Comparison of ENCODE assay signal across 9 cellular contexts in genomic region chr19:17871878-17872250, GRCh38. TPM values are rescaled to one million over a fixed set of nuclear protein-coding genes. Genes with fewer than 3 reads are reported as not detected.
DNase-seq lines count a peak whose midpoint lies in the region; ATAC-seq and TF ChIP-seq lines count a peak whose summit lies in the region.
"Had no signal": no experiment of that assay in that cellular context is flagged by ENCODE, and none has a peak within 500 bp of the region (broad histone marks: within the 10 kb centered on the region; RNA-seq: fewer than 3 reads in every experiment).

Gene SLC5A5, plus strand, starts transcription at chr19:17871945. Its CDS starts 375 bp downstream, at chr19:17872320.

- no peak within 1 kb of the TSS for H2BK5ac ChIP-seq in mesenchymal stem cell (ENCODE audit: low read depth, low read length, poor library complexity, severe bottlenecking)

- no peak within 1 kb of the TSS for H3K14ac ChIP-seq in mesenchymal stem cell (ENCODE audit: low read length in 2 of 2)

- H3K4me3 ChIP-seq in DOHH2 (ENCODE audit: low read length) (peak within 1 kb of the TSS; percentile 57), mammary epithelial cell (replicated peaks in 1 of 3; ENCODE audit: insufficient read depth in 1 of 3, low read depth in 2 of 3, low read length in 3 of 3) (no peak within 1 kb of the TSS), mesenchymal stem cell (ENCODE audit: insufficient read depth in 1 of 2, low read depth in 1 of 2, low read length in 2 of 2) (no peak within 1 kb of the TSS)

- 40% methylated on average over 3 of the region's 26 CpGs for WGBS in mammary epithelial cell (ENCODE audit: low coverage, missing lambda C conversion rate)
- 31% methylated on average over 13 of the region's 26 CpGs for WGBS in mesenchymal stem cell

- CTCF ChIA-PET in mammary epithelial cell (lab: Charles Lee; ENCODE audit: low non-redundant PET) = interaction anchor here (0.6 kb wide), 1 partner anchor 244 kb away, joined by 4 read pairs; no protein-coding TSS in a partner anchor

- H3K27ac ChIP-seq in DOHH2 (ENCODE audit: low read depth, low read length) (no peak within 1 kb of the TSS), mammary epithelial cell (ENCODE audit: insufficient read depth, low read depth, low read length) (no peak within 1 kb of the TSS), mesenchymal stem cell (ENCODE audit: low read length, poor library complexity, severe bottlenecking) (no peak within 1 kb of the TSS)

- H3K23ac ChIP-seq in mesenchymal stem cell (ENCODE audit: low read length in 2 of 2) = peak within 1 kb of the TSS in 1 of 2 experiments; percentile 14

- in situ Hi-C loops in mammary epithelial cell (cut with MboI; ENCODE audit: low sequenced_read_pairs in 2 of 2) = no loop called here

- peak; percentile 20 to 31 for ATAC-seq in naive thymus-derived CD8-positive, alpha-beta T cell
- ATAC-seq in GM19463 (IDR thresholded peaks at IDR 0.05; ENCODE audit: unreplicated experiment) = no peak

- H3K27me3 ChIP-seq in DOHH2 (ENCODE audit: control insufficient read depth, low read length) (peaks cover 20% of the 10 kb centered on the region), mammary epithelial cell (ENCODE audit: insufficient read depth, low read length) (peaks cover 9% of the 10 kb centered on the region), mesenchymal stem cell (ENCODE audit: control insufficient read depth in 1 of 2, insufficient read depth in 1 of 2, low read length in 2 of 2) (peaks cover 53 to 72% of the 10 kb centered on the region in 2 experiments)

- H4K20me1 ChIP-seq in DOHH2 (ENCODE audit: control insufficient read depth, insufficient read depth, low read depth, low read length) = no peaks in the 10 kb centered on the region
- H4K20me1 ChIP-seq in mammary epithelial cell (ENCODE audit: insufficient read depth, low read length) = no peaks in the 10 kb centered on the region

- BruUV-seq in mammary epithelial cell (replicated peaks; lab: Mats Ljungman, UMichigan) = no TSS peak

- POLR2A ChIA-PET in naive thymus-derived CD8-positive, alpha-beta T cell (lab: Charles Lee) = interaction anchor here (0.8 to 4.5 kb wide), 5 partner anchors 9 to 66 kb away, joined by 3 to 48 read pairs (median 8); partner anchors contain the start of genes CCDC124 and RPL18A

- H3K4me3 Mint-ChIP-seq in naive thymus-derived CD8-positive, alpha-beta T cell = peak within 1 kb of the TSS; percentile 78 to 88 (median 84)

- H3K79me2 ChIP-seq in DOHH2 (ENCODE audit: control insufficient read depth, low read length) (no peaks in the 10 kb centered on the region), mammary epithelial cell (ENCODE audit: insufficient read depth, low read length) (no peaks in the 10 kb centered on the region)

- H2AFZ ChIP-seq in mammary epithelial cell (ENCODE audit: low read depth, low read length) (no peak within 1 kb of the TSS), mesenchymal stem cell (ENCODE audit: low read depth, low read length) (no peak within 1 kb of the TSS)

- no peaks in the 10 kb centered on the region for H3F3A ChIP-seq in DOHH2 (ENCODE audit: control insufficient read depth, insufficient read depth)

- H4K8ac ChIP-seq in mesenchymal stem cell (ENCODE audit: low read length) = no peak within 1 kb of the TSS

- H3K9me2 ChIP-seq in DOHH2 (replicated peaks; ENCODE audit: control insufficient read depth, low read length) = no peaks in the 10 kb centered on the region

- peak within 1 kb of the TSS in 7 of 10 donors; percentile 40 to 85 (median 60) for H3K27ac Mint-ChIP-seq in naive thymus-derived CD8-positive, alpha-beta T cell

- H3K27me3 Mint-ChIP-seq in naive thymus-derived CD8-positive, alpha-beta T cell = peaks cover 0 to 2% (median 0%) of the 10 kb centered on the region in 5 donors

- no peak within 1 kb of the TSS for H4K91ac ChIP-seq in mesenchymal stem cell (ENCODE audit: low read length)

- no peak within 1 kb of the TSS for H3K18ac ChIP-seq in mesenchymal stem cell (ENCODE audit: low read depth in 1 of 2, low read length in 2 of 2)

- no peaks in the 10 kb centered on the region for H3K9me3 ChIP-seq in DOHH2 (ENCODE audit: control insufficient read depth, insufficient read depth, low read length)
- no peaks in the 10 kb centered on the region for H3K9me3 ChIP-seq in mammary epithelial cell (replicated peaks; ENCODE audit: insufficient read depth, low read length)
- no peaks in the 10 kb centered on the region for H3K9me3 ChIP-seq in mesenchymal stem cell (ENCODE audit: control insufficient read depth, low read length)

- H3K9me3 Mint-ChIP-seq in naive thymus-derived CD8-positive, alpha-beta T cell = no peaks in the 10 kb centered on the region

- H2BK12ac ChIP-seq in mesenchymal stem cell (ENCODE audit: low read length in 2 of 2) = no peak within 1 kb of the TSS

- no peak within 1 kb of the TSS for H2BK15ac ChIP-seq in mesenchymal stem cell (ENCODE audit: low read depth, poor library complexity, severe bottlenecking)

- peaks cover 20% of the 10 kb centered on the region for H3K4me1 ChIP-seq in DOHH2 (ENCODE audit: control insufficient read depth, low read length)
- peaks cover 5% of the 10 kb centered on the region for H3K4me1 ChIP-seq in mammary epithelial cell (ENCODE audit: insufficient read depth, low read length)
- peaks cover 10% of the 10 kb centered on the region for H3K4me1 ChIP-seq in mesenchymal stem cell (ENCODE audit: control insufficient read depth, insufficient read depth, low read depth, low read length)

- no peak within 1 kb of the TSS for H3K4ac ChIP-seq in mesenchymal stem cell (ENCODE audit: low read depth in 1 of 2, low read length in 2 of 2)

- H3K4me2 ChIP-seq in DOHH2 (ENCODE audit: low read length) (peak within 1 kb of the TSS; percentile 66), mammary epithelial cell (ENCODE audit: insufficient read depth, low read depth, low read length) (no peak within 1 kb of the TSS), mesenchymal stem cell (ENCODE audit: low read length, poor library complexity, severe bottlenecking) (no peak within 1 kb of the TSS)

- H2AK5ac ChIP-seq in mesenchymal stem cell (ENCODE audit: low read length, severe bottlenecking) = no peak within 1 kb of the TSS

- no peaks in the 10 kb centered on the region for H3K36me3 ChIP-seq in DOHH2 (ENCODE audit: control insufficient read depth, low read length)
- H3K36me3 ChIP-seq in mammary epithelial cell (ENCODE audit: insufficient read depth, low read length) = no peaks in the 10 kb centered on the region
- no peaks in the 10 kb centered on the region for H3K36me3 ChIP-seq in mesenchymal stem cell (ENCODE audit: control insufficient read depth in 1 of 2, insufficient read depth in 2 of 2, low read depth in 1 of 2, low read length in 2 of 2)

- no peaks in the 10 kb centered on the region for H3K36me3 Mint-ChIP-seq in naive thymus-derived CD8-positive, alpha-beta T cell

- intact Hi-C loops in mammary epithelial cell (cut with micrococcal nuclease) = no loop called here

- peaks cover 2 to 30% (median 17%) of the 10 kb centered on the region in 4 donors for H3K4me1 Mint-ChIP-seq in naive thymus-derived CD8-positive, alpha-beta T cell

- H3K9ac ChIP-seq in mammary epithelial cell (ENCODE audit: insufficient read depth, low read length) (no peak within 1 kb of the TSS), mesenchymal stem cell (ENCODE audit: low read length) (no peak within 1 kb of the TSS)

- dilution Hi-C loops in mammary epithelial cell (cut with HindIII; ENCODE audit: low sequenced_read_pairs) = loop anchor here (5.0 kb wide), 1 partner anchor 45 kb away; no protein-coding TSS in a partner anchor

- no peak within 1 kb of the TSS for H2BK120ac ChIP-seq in mesenchymal stem cell (ENCODE audit: low read depth, low read length)

- peak; percentile 42 for DNase-seq in NAMALWA (ENCODE audit: low spot score)
- peak; percentile 18 for DNase-seq in activated naive CD4-positive, alpha-beta T cell treated with Interleukin-2 at 50 U/mL for 16 hours
- peak in 1 of 10 donors; percentile 27 for DNase-seq in naive thymus-derived CD8-positive, alpha-beta T cell
- DNase-seq in EL = no peak
- DNase-seq in mammary epithelial cell = no peak
- DNase-seq in mesenchymal stem cell = no peak
- DNase-seq: anterior cingulate cortex had no signal

- H3K79me1 ChIP-seq in mesenchymal stem cell (replicated peaks; ENCODE audit: low read length, poor library complexity, severe bottlenecking) = no peaks in the 10 kb centered on the region

- no peak for TF ChIP-seq CTCF in DOHH2 (IDR thresholded peaks at IDR 0.05; ENCODE audit: low read depth, low read length, poor library complexity, severe bottlenecking)
- no peak for TF ChIP-seq CTCF in mammary epithelial cell (conservative IDR thresholded peaks at IDR 0.05 in 1 of 2, IDR thresholded peaks at IDR 0.05 in 1 of 2; ENCODE audit: extremely low read depth in 1 of 2, insufficient read depth in 1 of 2, low read depth in 1 of 2, low read length in 2 of 2)

RNA-seq across cellular contexts. Expression of gene SLC5A5, which starts in this region (rescaled TPM):
- 1 to 10 TPM; 2.4 to 2.6 TPM for total RNA-seq in naive thymus-derived CD8-positive, alpha-beta T cell
- 1 to 10 TPM in 2 of 3 donors, under 1 TPM in 1; 0.39 to 2.2 (median 1.4) TPM for polyA plus RNA-seq in naive thymus-derived CD8-positive, alpha-beta T cell
- total RNA-seq in mammary epithelial cell = not detected
- not detected for polyA plus RNA-seq in mammary epithelial cell
- polyA minus RNA-seq in mammary epithelial cell = not detected
- not detected for polyA plus RNA-seq in mesenchymal stem cell (2013, experiment 1 of 2)
- polyA plus RNA-seq in mesenchymal stem cell (2013, experiment 2 of 2) = not detected

Comparison
In these comparisons a context has a peak if more than half of its experiments do, and no peak if none do; other contexts are left out.
1. DNase-seq: peak in NAMALWA (single experiment) and activated naive CD4-positive, alpha-beta T cell treated with Interleukin-2 at 50 U/mL for 16 hours (single experiment); none in EL (single experiment), mammary epithelial cell (single experiment) and mesenchymal stem cell (single experiment).